Comparison of ENCODE assay signal across 1 cellular context in genomic region chrX:2371026-2371778, GRCh38.
TF ChIP-seq lines count a peak whose summit lies in the region.

No MANE protein-coding gene starts in this region.

TF ChIP-seq in HCT116, 20 proteins besides CTCF, POLR2A, EP300 and RAD21 (continued from another document):
- TF ChIP-seq REST (IDR thresholded peaks at IDR 0.05; ENCODE audit: low read depth) = no peak
- no peak for TF ChIP-seq EZH2phosphoT487 (IDR thresholded peaks at IDR 0.05; ENCODE audit: borderline replicate concordance)
